1 cellular context compared by ENCODE assay signal in the genomic region with DNA sequence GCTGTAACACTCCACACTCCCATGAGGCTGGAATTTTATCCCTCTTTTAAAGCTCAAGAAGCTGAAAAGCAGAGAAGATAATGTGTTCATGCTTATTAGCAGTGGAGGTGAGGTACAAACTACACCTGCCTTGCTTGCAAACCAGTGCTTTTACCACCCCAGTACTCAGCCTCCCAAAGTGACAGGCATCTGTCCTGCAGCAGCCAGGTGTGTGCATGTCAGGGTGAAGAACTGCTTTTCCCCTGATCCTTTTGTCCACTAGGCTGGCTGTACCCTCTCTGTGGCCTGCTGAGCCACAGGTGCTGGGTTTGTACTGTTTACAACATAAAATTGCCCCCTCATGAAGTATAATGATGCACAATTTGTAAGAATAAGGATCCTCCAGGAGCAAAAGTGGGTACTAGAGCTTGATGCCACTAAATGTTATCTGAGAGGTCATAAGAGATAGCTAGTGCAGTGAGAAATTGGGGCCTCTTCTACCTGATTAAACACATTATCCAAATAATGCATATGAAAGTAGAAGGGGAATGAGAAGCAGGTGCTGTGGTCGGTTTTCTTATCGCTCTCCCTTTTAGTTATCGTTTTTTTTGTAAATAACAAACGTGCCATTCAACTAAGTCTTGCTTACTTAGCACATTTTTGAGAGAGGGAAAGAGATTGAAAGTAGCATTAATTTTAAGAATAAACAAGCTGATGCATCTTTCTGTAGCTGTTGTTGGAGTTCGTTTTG.
TF ChIP-seq lines count a peak whose summit lies in the region.

No MANE protein-coding gene starts in this region.

TF ChIP-seq in HepG2, 621 proteins besides CTCF, POLR2A, EP300 and RAD21 (continued from another document):
- TF ChIP-seq DR1 (CRISPR knock-in tag; IDR thresholded peaks at IDR 0.05) (no peak), MAFG (CRISPR knock-in tag; IDR thresholded peaks at IDR 0.05) (no peak), MEIS1 (CRISPR knock-in tag; IDR thresholded peaks at IDR 0.05; ENCODE audit: borderline replicate concordance) (no peak), MTF2 (CRISPR knock-in tag; IDR thresholded peaks at IDR 0.05; ENCODE audit: borderline replicate concordance) (no peak), ZNF883 (CRISPR knock-in tag; IDR thresholded peaks at IDR 0.05; ENCODE audit: not compliant biosample characterization) (no peak), ZNF484 (CRISPR knock-in tag; IDR thresholded peaks at IDR 0.05; ENCODE audit: borderline replicate concordance, low read depth) (no peak), MAFF (IDR thresholded peaks at IDR 0.05; ENCODE audit: low read depth, low read length) (peak; percentile 68), RARG (CRISPR knock-in tag; IDR thresholded peaks at IDR 0.05; ENCODE audit: low read depth) (no peak), MAFK (conservative IDR thresholded peaks at IDR 0.05 in 1 of 2, IDR thresholded peaks at IDR 0.05 in 1 of 2; ENCODE audit: low read length in 2 of 2) (peak; percentile 68 to 70), ZNF143 (CRISPR knock-in tag; IDR thresholded peaks at IDR 0.05) (no peak), NR2F1 (CRISPR knock-in tag; IDR thresholded peaks at IDR 0.05) (no peak)
- TF ChIP-seq, protein P1, sequence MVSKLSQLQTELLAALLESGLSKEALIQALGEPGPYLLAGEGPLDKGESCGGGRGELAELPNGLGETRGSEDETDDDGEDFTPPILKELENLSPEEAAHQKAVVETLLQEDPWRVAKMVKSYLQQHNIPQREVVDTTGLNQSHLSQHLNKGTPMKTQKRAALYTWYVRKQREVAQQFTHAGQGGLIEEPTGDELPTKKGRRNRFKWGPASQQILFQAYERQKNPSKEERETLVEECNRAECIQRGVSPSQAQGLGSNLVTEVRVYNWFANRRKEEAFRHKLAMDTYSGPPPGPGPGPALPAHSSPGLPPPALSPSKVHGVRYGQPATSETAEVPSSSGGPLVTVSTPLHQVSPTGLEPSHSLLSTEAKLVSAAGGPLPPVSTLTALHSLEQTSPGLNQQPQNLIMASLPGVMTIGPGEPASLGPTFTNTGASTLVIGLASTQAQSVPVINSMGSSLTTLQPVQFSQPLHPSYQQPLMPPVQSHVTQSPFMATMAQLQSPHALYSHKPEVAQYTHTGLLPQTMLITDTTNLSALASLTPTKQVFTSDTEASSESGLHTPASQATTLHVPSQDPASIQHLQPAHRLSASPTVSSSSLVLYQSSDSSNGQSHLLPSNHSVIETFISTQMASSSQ (IDR thresholded peaks at IDR 0.05; ENCODE audit: low read depth), result no peak
- TF ChIP-seq, protein P1 (CRISPR knock-in tag; IDR thresholded peaks at IDR 0.05; ENCODE audit: borderline replicate concordance), result no peak
- TF ChIP-seq, protein P2, sequence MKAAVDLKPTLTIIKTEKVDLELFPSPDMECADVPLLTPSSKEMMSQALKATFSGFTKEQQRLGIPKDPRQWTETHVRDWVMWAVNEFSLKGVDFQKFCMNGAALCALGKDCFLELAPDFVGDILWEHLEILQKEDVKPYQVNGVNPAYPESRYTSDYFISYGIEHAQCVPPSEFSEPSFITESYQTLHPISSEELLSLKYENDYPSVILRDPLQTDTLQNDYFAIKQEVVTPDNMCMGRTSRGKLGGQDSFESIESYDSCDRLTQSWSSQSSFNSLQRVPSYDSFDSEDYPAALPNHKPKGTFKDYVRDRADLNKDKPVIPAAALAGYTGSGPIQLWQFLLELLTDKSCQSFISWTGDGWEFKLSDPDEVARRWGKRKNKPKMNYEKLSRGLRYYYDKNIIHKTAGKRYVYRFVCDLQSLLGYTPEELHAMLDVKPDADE (CRISPR knock-in tag; IDR thresholded peaks at IDR 0.05), result no peak
- TF ChIP-seq, protein P3, sequence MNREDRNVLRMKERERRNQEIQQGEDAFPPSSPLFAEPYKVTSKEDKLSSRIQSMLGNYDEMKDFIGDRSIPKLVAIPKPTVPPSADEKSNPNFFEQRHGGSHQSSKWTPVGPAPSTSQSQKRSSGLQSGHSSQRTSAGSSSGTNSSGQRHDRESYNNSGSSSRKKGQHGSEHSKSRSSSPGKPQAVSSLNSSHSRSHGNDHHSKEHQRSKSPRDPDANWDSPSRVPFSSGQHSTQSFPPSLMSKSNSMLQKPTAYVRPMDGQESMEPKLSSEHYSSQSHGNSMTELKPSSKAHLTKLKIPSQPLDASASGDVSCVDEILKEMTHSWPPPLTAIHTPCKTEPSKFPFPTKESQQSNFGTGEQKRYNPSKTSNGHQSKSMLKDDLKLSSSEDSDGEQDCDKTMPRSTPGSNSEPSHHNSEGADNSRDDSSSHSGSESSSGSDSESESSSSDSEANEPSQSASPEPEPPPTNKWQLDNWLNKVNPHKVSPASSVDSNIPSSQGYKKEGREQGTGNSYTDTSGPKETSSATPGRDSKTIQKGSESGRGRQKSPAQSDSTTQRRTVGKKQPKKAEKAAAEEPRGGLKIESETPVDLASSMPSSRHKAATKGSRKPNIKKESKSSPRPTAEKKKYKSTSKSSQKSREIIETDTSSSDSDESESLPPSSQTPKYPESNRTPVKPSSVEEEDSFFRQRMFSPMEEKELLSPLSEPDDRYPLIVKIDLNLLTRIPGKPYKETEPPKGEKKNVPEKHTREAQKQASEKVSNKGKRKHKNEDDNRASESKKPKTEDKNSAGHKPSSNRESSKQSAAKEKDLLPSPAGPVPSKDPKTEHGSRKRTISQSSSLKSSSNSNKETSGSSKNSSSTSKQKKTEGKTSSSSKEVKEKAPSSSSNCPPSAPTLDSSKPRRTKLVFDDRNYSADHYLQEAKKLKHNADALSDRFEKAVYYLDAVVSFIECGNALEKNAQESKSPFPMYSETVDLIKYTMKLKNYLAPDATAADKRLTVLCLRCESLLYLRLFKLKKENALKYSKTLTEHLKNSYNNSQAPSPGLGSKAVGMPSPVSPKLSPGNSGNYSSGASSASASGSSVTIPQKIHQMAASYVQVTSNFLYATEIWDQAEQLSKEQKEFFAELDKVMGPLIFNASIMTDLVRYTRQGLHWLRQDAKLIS (CRISPR knock-in tag; IDR thresholded peaks at IDR 0.05), result no peak
